Comparison of ENCODE assay signal across 27 cellular contexts in genomic region chr2:239728751-239729150, GRCh38.
"Had no signal": no experiment of that assay in that cellular context is flagged by ENCODE, and none has a peak within 500 bp of the region (broad histone marks: within the 10 kb centered on the region; RNA-seq: fewer than 3 reads in every experiment).

No MANE protein-coding gene starts in this region.

- H3K9me3 ChIP-seq: ascending aorta, esophagus muscularis mucosa, right lobe of liver, thyroid gland, upper lobe of left lung had no signal

- H3K4me3 ChIP-seq: ascending aorta, esophagus muscularis mucosa, right lobe of liver, thyroid gland, upper lobe of left lung had no signal

- DNase-seq: activated CD4-positive, alpha-beta memory T cell treated with anti-CD3 and anti-CD28 coated beads for 36 hours; activated CD4-positive, alpha-beta T cell treated with anti-CD3 and anti-CD28 coated beads, Interleukin-2, amount 10 ng/mL, durations not matched to agents 24 days and 14 days; activated CD4-positive, CD25-positive, alpha-beta regulatory T cell treated with anti-CD3 and anti-CD28 coated beads, Interleukin-2, amount 50 U/mL, for 72 hours; activated CD8-positive, alpha-beta memory T cell treated with anti-CD3 and anti-CD28 coated beads, Interleukin-2, amount 50 U/mL, for 4 hours; activated gamma-delta T cell; activated naive CD4-positive, alpha-beta T cell treated with anti-CD3 and anti-CD28 coated beads, Interleukin-2, amount 10 ng/mL, durations not matched to agents 7 days and 5 days; activated T-cell treated with anti-CD3 and anti-CD28 coated beads, Interleukin-2, amount 50 U/mL, for 1 hour; brain microvascular endothelial cell; endodermal cell; foreskin keratinocyte; mammary epithelial cell; nephron progenitor cell; occipital lobe; stimulated activated CD4-positive, alpha-beta T cell treated with anti-CD3 and anti-CD28 coated beads, Interleukin-1b, Interleukin-23, amount 100 ng/mL, for 48 hours; stimulated activated CD4-positive, alpha-beta T cell treated with anti-CD3 and anti-CD28 coated beads, Interleukin-4, amount 100 ng/mL, for 4 hours; stimulated activated CD8-positive, alpha-beta memory T cell treated with anti-CD3 and anti-CD28 coated beads, Interleukin-4, amount 100 ng/mL, for 48 hours; stimulated activated naive CD8-positive, alpha-beta T cell treated with anti-CD3 and anti-CD28 coated beads, Interleukin-15, amount 100 ng/mL, for 72 hours; T-helper 2 cell; thyroid gland had no signal

- H3K4me3 Mint-ChIP-seq: activated CD4-positive, alpha-beta memory T cell treated with anti-CD3 and anti-CD28 coated beads for 36 hours; activated CD4-positive, alpha-beta T cell treated with anti-CD3 and anti-CD28 coated beads, Interleukin-2, amount 10 ng/mL, durations not matched to agents 24 days and 14 days; activated naive CD4-positive, alpha-beta T cell treated with anti-CD3 and anti-CD28 coated beads, Interleukin-2, amount 10 ng/mL, durations not matched to agents 7 days and 5 days; activated naive CD8-positive, alpha-beta T cell treated with anti-CD3 and anti-CD28 coated beads, Interleukin-2, amount 10 ng/mL, durations not matched to agents 7 days and 5 days; activated T-helper 1 cell treated with anti-CD3 and anti-CD28 coated beads, Interleukin-12 subunit alpha, Interleukin-12 subunit beta, Interleukin-2, Interleukin-4 antibody, amounts not matched to agents 30 ng/mL and 10 ng/mL and 1 ng/mL, durations not matched to agents 14 hours and 24 hours and 36 hours; dendritic cell treated with granulocyte-macrophage colony-stimulating factor and Interleukin-4, amounts not matched to agents 40 ng/mL and 50 ng/mL, for 4 days; endodermal cell; nephron progenitor cell; stimulated activated memory B cell treated with anti-CD40 and anti-IgM and Interleukin-4, amounts not matched to agents 10 μg/mL and 1 μg/mL and 100 μg/mL, for 72 hours; stimulated activated naive CD8-positive, alpha-beta T cell treated with anti-CD3 and anti-CD28 coated beads, Interleukin-15, amount 100 ng/mL, for 72 hours had no signal

- H3K27ac Mint-ChIP-seq: activated CD4-positive, alpha-beta memory T cell treated with anti-CD3 and anti-CD28 coated beads for 36 hours; activated CD4-positive, alpha-beta T cell treated with anti-CD3 and anti-CD28 coated beads, Interleukin-2, amount 10 ng/mL, durations not matched to agents 24 days and 14 days; activated naive CD4-positive, alpha-beta T cell treated with anti-CD3 and anti-CD28 coated beads, Interleukin-2, amount 10 ng/mL, durations not matched to agents 7 days and 5 days; activated naive CD8-positive, alpha-beta T cell treated with anti-CD3 and anti-CD28 coated beads, Interleukin-2, amount 10 ng/mL, durations not matched to agents 7 days and 5 days; activated T-helper 1 cell treated with anti-CD3 and anti-CD28 coated beads, Interleukin-12 subunit alpha, Interleukin-12 subunit beta, Interleukin-2, Interleukin-4 antibody, amounts not matched to agents 30 ng/mL and 10 ng/mL and 1 ng/mL, durations not matched to agents 14 hours and 24 hours and 36 hours; dendritic cell treated with granulocyte-macrophage colony-stimulating factor and Interleukin-4, amounts not matched to agents 40 ng/mL and 50 ng/mL, for 4 days; endodermal cell; nephron progenitor cell; stimulated activated memory B cell treated with anti-CD40 and anti-IgM and Interleukin-4, amounts not matched to agents 10 μg/mL and 1 μg/mL and 100 μg/mL, for 72 hours had no signal

- H3K9me3 Mint-ChIP-seq: activated CD4-positive, alpha-beta T cell treated with anti-CD3 and anti-CD28 coated beads, Interleukin-2, amount 10 ng/mL, durations not matched to agents 24 days and 14 days; endodermal cell; nephron progenitor cell had no signal

- H3K27ac ChIP-seq: brain microvascular endothelial cell, esophagus muscularis mucosa, foreskin keratinocyte, right lobe of liver, thyroid gland, upper lobe of left lung had no signal

- H3K27me3 ChIP-seq: ascending aorta, brain microvascular endothelial cell, esophagus muscularis mucosa, right lobe of liver, thyroid gland, upper lobe of left lung had no signal

- ATAC-seq: foreskin keratinocyte; right lobe of liver; stimulated activated naive CD8-positive, alpha-beta T cell treated with anti-CD3 and anti-CD28 coated beads, Interleukin-15, amount 100 ng/mL, for 72 hours had no signal

- H3K36me3 Mint-ChIP-seq: activated CD4-positive, alpha-beta memory T cell treated with anti-CD3 and anti-CD28 coated beads for 36 hours; activated naive CD4-positive, alpha-beta T cell treated with anti-CD3 and anti-CD28 coated beads, Interleukin-2, amount 10 ng/mL, durations not matched to agents 7 days and 5 days; activated naive CD8-positive, alpha-beta T cell treated with anti-CD3 and anti-CD28 coated beads, Interleukin-2, amount 10 ng/mL, durations not matched to agents 7 days and 5 days; stimulated activated memory B cell treated with anti-CD40 and anti-IgM and Interleukin-4, amounts not matched to agents 10 μg/mL and 1 μg/mL and 100 μg/mL, for 72 hours had no signal

- H3K4me1 Mint-ChIP-seq: activated naive CD4-positive, alpha-beta T cell treated with anti-CD3 and anti-CD28 coated beads, Interleukin-2, amount 10 ng/mL, durations not matched to agents 7 days and 5 days; activated naive CD8-positive, alpha-beta T cell treated with anti-CD3 and anti-CD28 coated beads, Interleukin-2, amount 10 ng/mL, durations not matched to agents 7 days and 5 days; endodermal cell; stimulated activated memory B cell treated with anti-CD40 and anti-IgM and Interleukin-4, amounts not matched to agents 10 μg/mL and 1 μg/mL and 100 μg/mL, for 72 hours had no signal

- H3K36me3 ChIP-seq: ascending aorta, brain microvascular endothelial cell, esophagus muscularis mucosa, right lobe of liver, thyroid gland, upper lobe of left lung had no signal

- H3K27me3 Mint-ChIP-seq: activated CD4-positive, alpha-beta memory T cell treated with anti-CD3 and anti-CD28 coated beads for 36 hours; activated CD4-positive, alpha-beta T cell treated with anti-CD3 and anti-CD28 coated beads, Interleukin-2, amount 10 ng/mL, durations not matched to agents 24 days and 14 days; activated naive CD4-positive, alpha-beta T cell treated with anti-CD3 and anti-CD28 coated beads, Interleukin-2, amount 10 ng/mL, durations not matched to agents 7 days and 5 days; activated naive CD8-positive, alpha-beta T cell treated with anti-CD3 and anti-CD28 coated beads, Interleukin-2, amount 10 ng/mL, durations not matched to agents 7 days and 5 days; stimulated activated naive CD8-positive, alpha-beta T cell treated with anti-CD3 and anti-CD28 coated beads, Interleukin-15, amount 100 ng/mL, for 72 hours had no signal

- H3K4me1 ChIP-seq: foreskin keratinocyte, right lobe of liver, thyroid gland, upper lobe of left lung had no signal
